In genomic region chr18:55048892-55049291, GRCh38 we compare ENCODE assay signal across 19 cellular contexts.
A peak's percentile ranks its signal among the peaks of the same experiment; 100 is the strongest.
DNase-seq lines count a peak whose midpoint lies in the region; ATAC-seq and TF ChIP-seq lines count a peak whose summit lies in the region.
"Had no signal": no experiment of that assay in that cellular context is flagged by ENCODE, and none has a peak within 500 bp of the region (broad histone marks: within the 10 kb centered on the region; RNA-seq: fewer than 3 reads in every experiment).

No MANE protein-coding gene starts in this region.

- no peaks in the 10 kb centered on the region for H3K36me3 Mint-ChIP-seq in glutamatergic neuron (ENCODE audit: unreplicated experiment)
- H3K36me3 Mint-ChIP-seq: activated CD8-positive, alpha-beta memory T cell treated with anti-CD3 and anti-CD28 coated beads, Interleukin-2, amount 10 ng/mL, durations not matched to agents 7 days and 5 days had no signal

- no peaks in the 10 kb centered on the region for H3K4me1 Mint-ChIP-seq in glutamatergic neuron (ENCODE audit: low read depth, unreplicated experiment)
- H3K4me1 Mint-ChIP-seq: activated CD8-positive, alpha-beta memory T cell treated with anti-CD3 and anti-CD28 coated beads, Interleukin-2, amount 10 ng/mL, durations not matched to agents 7 days and 5 days had no signal

- H3K27me3 ChIP-seq in ovary, result no peaks in the 10 kb centered on the region
- H3K27me3 ChIP-seq: ascending aorta, gastroesophageal sphincter, right lobe of liver had no signal

- H3K9me3 Mint-ChIP-seq in glutamatergic neuron (ENCODE audit: unreplicated experiment), result peaks cover 2% of the 10 kb centered on the region

- ATAC-seq in SK-N-SH treated with all-trans-retinoic acid at 6 μM for 48 hours (peak; percentile 70), GM18873 (IDR thresholded peaks at IDR 0.05; ENCODE audit: low FRiP score, unreplicated experiment) (no peak)
- ATAC-seq: activated CD8-positive, alpha-beta memory T cell treated with anti-CD3 and anti-CD28 coated beads, Interleukin-2, amount 10 ng/mL, durations not matched to agents 7 days and 5 days; gastroesophageal sphincter; right lobe of liver had no signal

- H3K27ac ChIP-seq in ovary, result no peak overlapping the region
- H3K27ac ChIP-seq: ascending aorta, gastroesophageal sphincter, right lobe of liver, thoracic aorta had no signal

- 74 to 83% (median 75%) methylated on average over 3 of the region's 3 CpGs for WGBS in ovary, 3 donors

- TF ChIP-seq CTCF in fibroblast of the aortic adventitia (IDR thresholded peaks at IDR 0.05; ENCODE audit: insufficient read depth, low read length) (no peak), ovary (IDR thresholded peaks at IDR 0.05) (no peak), glutamatergic neuron (IDR thresholded peaks at IDR 0.05; ENCODE audit: partially characterized antibody, unreplicated experiment) (no peak)

- intact Hi-C loops in ovary (cut with DNase I), result no loop called here

- DNase-seq in AG08395 (ENCODE audit: low spot score) (peak; percentile 65), HT-29 (ENCODE audit: low spot score) (peak; percentile 2), fibroblast of the aortic adventitia (ENCODE audit: low read depth) (peak; percentile 13), GM19240 (ENCODE audit: insufficient read length, low spot score) (no peak), ovary (no peak), glutamatergic neuron (no peak)
- DNase-seq: activated CD8-positive, alpha-beta memory T cell treated with anti-CD3 and anti-CD28 coated beads, Interleukin-2, amount 10 ng/mL, durations not matched to agents 7 days and 5 days; activated gamma-delta T cell treated with Interleukin-2 at 50 U/mL for 16 hours; AML-193; dermis blood vessel endothelial cell; NCI-H1417; NCI-H2227 treated with DMSO at 0.1 percent for 48 hours; right lobe of liver; stimulated activated CD4-positive, alpha-beta T cell treated with anti-CD3 and anti-CD28 coated beads, Interleukin-2, amount 100 ng/mL, for 24 hours had no signal

- H3K27ac Mint-ChIP-seq in glutamatergic neuron (ENCODE audit: unreplicated experiment), result no peak overlapping the region
- H3K27ac Mint-ChIP-seq: activated CD8-positive, alpha-beta memory T cell treated with anti-CD3 and anti-CD28 coated beads, Interleukin-2, amount 10 ng/mL, durations not matched to agents 7 days and 5 days had no signal

- no peak overlapping the region for H3K4me3 ChIP-seq in fibroblast of the aortic adventitia (ENCODE audit: low read depth, low read length)
- H3K4me3 ChIP-seq in ovary, result no peak overlapping the region
- H3K4me3 ChIP-seq: ascending aorta, gastroesophageal sphincter, right lobe of liver, thoracic aorta had no signal

- no peak for TF ChIP-seq POLR2A in ovary (IDR thresholded peaks at IDR 0.05)

- H3K27me3 Mint-ChIP-seq in glutamatergic neuron (ENCODE audit: unreplicated experiment), result no peaks in the 10 kb centered on the region
- H3K27me3 Mint-ChIP-seq: activated CD8-positive, alpha-beta memory T cell treated with anti-CD3 and anti-CD28 coated beads, Interleukin-2, amount 10 ng/mL, durations not matched to agents 7 days and 5 days had no signal

- no peak for TF ChIP-seq EP300 in ovary (IDR thresholded peaks at IDR 0.05)

- no peaks in the 10 kb centered on the region for H3K4me1 ChIP-seq in ovary (ENCODE audit: insufficient read depth)
- H3K4me1 ChIP-seq: ascending aorta, gastroesophageal sphincter, right lobe of liver had no signal

- no peaks in the 10 kb centered on the region for H3K36me3 ChIP-seq in ovary
- H3K36me3 ChIP-seq: ascending aorta, gastroesophageal sphincter, right lobe of liver, thoracic aorta had no signal

- no peak overlapping the region for H3K4me3 Mint-ChIP-seq in glutamatergic neuron (ENCODE audit: unreplicated experiment)
- H3K4me3 Mint-ChIP-seq: activated CD8-positive, alpha-beta memory T cell treated with anti-CD3 and anti-CD28 coated beads, Interleukin-2, amount 10 ng/mL, durations not matched to agents 7 days and 5 days had no signal

- H3K9me3 ChIP-seq in ovary, result no peaks in the 10 kb centered on the region
- H3K9me3 ChIP-seq: ascending aorta, gastroesophageal sphincter, right lobe of liver, thoracic aorta had no signal

TF ChIP-seq in SK-N-SH treated with all-trans-retinoic acid at 6 μM for 48 hours, 23 proteins besides CTCF, POLR2A, EP300 and RAD21:
- peak; percentile 18; the same call in 1 of the 2 replicates for TF ChIP-seq TOX (CRISPR knock-in tag; IDR thresholded peaks at IDR 0.05; ENCODE audit: borderline replicate concordance)
- no peak for TF ChIP-seq ISL1 (CRISPR knock-in tag; IDR thresholded peaks at IDR 0.05)
- no peak for TF ChIP-seq ESRRG (CRISPR knock-in tag; IDR thresholded peaks at IDR 0.05)
TF ChIP-seq in SK-N-SH treated with all-trans-retinoic acid at 6 μM for 48 hours: peak in this region for 1.

Comparison
In these comparisons a context has a peak if more than half of its experiments do, and no peak if none do; other contexts are left out.
1. DNase-seq: peak in AG08395 (single experiment), HT-29 (single experiment) and fibroblast of the aortic adventitia (single experiment); none in GM19240 (single experiment), ovary (0 of 5) and glutamatergic neuron (single experiment).